23 cellular contexts compared by ENCODE assay signal in genomic region chr16:56264609-56264972, GRCh38.
A peak's percentile ranks its signal among the peaks of the same experiment; 100 is the strongest.
DNase-seq lines count a peak whose midpoint lies in the region; ATAC-seq and TF ChIP-seq lines count a peak whose summit lies in the region.
"Had no signal": no experiment of that assay in that cellular context is flagged by ENCODE, and none has a peak within 500 bp of the region (broad histone marks: within the 10 kb centered on the region; RNA-seq: fewer than 3 reads in every experiment).

No MANE protein-coding gene starts in this region.

- peaks cover 16% of the 10 kb centered on the region for H3K4me1 Mint-ChIP-seq in chondrocyte (ENCODE audit: low read depth)

- H3K79me2 ChIP-seq in SK-N-SH (ENCODE audit: insufficient read depth) = no peaks in the 10 kb centered on the region

- TF ChIP-seq RAD21 in liver (IDR thresholded peaks at IDR 0.05) = no peak
- TF ChIP-seq RAD21 in SK-N-SH (IDR thresholded peaks at IDR 0.05; ENCODE audit: low read length) = no peak

- H3K4me1 ChIP-seq in cardiac muscle cell (ENCODE audit: low read depth) = peaks cover 21% of the 10 kb centered on the region
- peaks cover 15 to 59% (median 43%) of the 10 kb centered on the region in 4 donors for H3K4me1 ChIP-seq in liver (ENCODE audit: control insufficient read depth in 4 of 4, insufficient read depth in 4 of 4, low read length in 3 of 4)
- H3K4me1 ChIP-seq in SK-N-SH (ENCODE audit: control insufficient read depth in 1 of 2, insufficient read depth in 2 of 2, low read depth in 1 of 2, low read length in 1 of 2) = peaks cover 0 to 85% of the 10 kb centered on the region in 2 experiments; a peak in 2 of 4 replicates
- H3K4me1 ChIP-seq: adrenal gland had no signal

- ATAC-seq in Right ventricle myocardium inferior (no peak), GM18502 (IDR thresholded peaks at IDR 0.05; ENCODE audit: poor library complexity, unreplicated experiment) (no peak)
- ATAC-seq: PC-3 had no signal

- WGBS in liver = 71% methylated on average over 2 of the region's 2 CpGs
- WGBS in SK-N-SH (ENCODE audit: low lambda C conversion rate) = 29% methylated on average over 2 of the region's 2 CpGs

- H3K27ac ChIP-seq in cardiac muscle cell (peak overlapping the region; percentile 70), liver (ENCODE audit: low read depth in 1 of 2, low read length in 2 of 2) (peak overlapping the region; percentile 87 to 97), substantia nigra (ENCODE audit: low read depth, low read length, poor library complexity, severe bottlenecking) (peak overlapping the region; percentile 98), SK-N-SH (ENCODE audit: low read depth in 2 of 2, low read length in 1 of 2) (peak overlapping the region in 1 of 2 experiments; percentile 93; a peak in 2 of 4 replicates)
- H3K27ac ChIP-seq: adrenal gland, brain microvascular endothelial cell had no signal

- H3K36me3 ChIP-seq in cardiac muscle cell = no peaks in the 10 kb centered on the region
- H3K36me3 ChIP-seq in liver (ENCODE audit: control insufficient read depth in 4 of 4, insufficient read depth in 3 of 4, low read depth in 1 of 4, low read length in 3 of 4) = no peaks in the 10 kb centered on the region
- no peaks in the 10 kb centered on the region for H3K36me3 ChIP-seq in SK-N-SH (replicated peaks in 1 of 2; ENCODE audit: control insufficient read depth in 1 of 2, insufficient read depth in 2 of 2, low read length in 1 of 2)
- H3K36me3 ChIP-seq: adrenal gland, brain microvascular endothelial cell had no signal

- H3K27ac Mint-ChIP-seq in chondrocyte (ENCODE audit: unreplicated experiment) = peak overlapping the region; percentile 27
- H3K27ac Mint-ChIP-seq: mesothelial cell of epicardium; natural killer cell treated with Interleukin-12 subunit alpha and Interleukin-12 subunit beta and Interleukin-15 and Interleukin-18, amount 100 ng/mL, for 72 hours had no signal

- H3K4me2 ChIP-seq in SK-N-SH = no peak overlapping the region

- no peak overlapping the region for H2AFZ ChIP-seq in SK-N-SH (ENCODE audit: low read depth)

- no peak for TF ChIP-seq EP300 in SK-N-SH (IDR thresholded peaks at IDR 0.05; ENCODE audit: borderline replicate concordance in 1 of 2, low read depth in 1 of 2, low read length in 1 of 2)

- H3K4me3 ChIP-seq in cardiac muscle cell (no peak overlapping the region), liver (ENCODE audit: low read depth in 1 of 3, low read length in 3 of 3) (no peak overlapping the region), SK-N-SH (ENCODE audit: low read depth in 2 of 2, low read length in 1 of 2) (no peak overlapping the region)
- H3K4me3 ChIP-seq: adrenal gland had no signal

- no peaks in the 10 kb centered on the region for H3K27me3 Mint-ChIP-seq in chondrocyte (ENCODE audit: low read depth)

- TF ChIP-seq CTCF in cardiac muscle cell (IDR thresholded peaks at IDR 0.05; ENCODE audit: low read depth, low read length) (no peak), chondrocyte (IDR thresholded peaks at IDR 0.05) (no peak), liver (IDR thresholded peaks at IDR 0.05; ENCODE audit: low read depth, low read length, missing input control) (no peak), SK-N-SH (IDR thresholded peaks at IDR 0.05) (no peak)

- H3K27me3 ChIP-seq in cardiac muscle cell (no peaks in the 10 kb centered on the region), liver (ENCODE audit: control insufficient read depth in 4 of 4, insufficient read depth in 4 of 4, low read length in 3 of 4) (no peaks in the 10 kb centered on the region), SK-N-SH (ENCODE audit: insufficient read depth) (no peaks in the 10 kb centered on the region)
- H3K27me3 ChIP-seq: adrenal gland, brain microvascular endothelial cell had no signal

- H3K9ac ChIP-seq in liver (ENCODE audit: low read depth in 1 of 2, low read length in 2 of 2) (no peak overlapping the region), SK-N-SH (no peak overlapping the region)

- H3K9me3 ChIP-seq in cardiac muscle cell (ENCODE audit: low read depth) (no peaks in the 10 kb centered on the region), liver (ENCODE audit: control insufficient read depth in 4 of 4, low read length in 3 of 4) (no peaks in the 10 kb centered on the region), SK-N-SH (no peaks in the 10 kb centered on the region)
- H3K9me3 ChIP-seq: adrenal gland had no signal

- intact Hi-C loops in Right ventricle myocardium inferior (cut with DNase I) = no loop called here

- CTCF ChIA-PET in SK-N-SH (lab: Yijun Ruan, JAX) = interaction anchor here (1.3 to 3.9 kb wide), 10 partner anchors 11 to 92 kb away, joined by 4 to 20 read pairs (median 5); partner anchors contain the start of gene GNAO1

- DNase-seq in cardiac muscle cell (ENCODE audit: low read depth in 1 of 2, low spot score in 1 of 2) = no peak
- DNase-seq in Right ventricle myocardium inferior (ENCODE audit: missing footprints) = no peak
- no peak for DNase-seq in chondrocyte (ENCODE audit: low spot score)
- no peak for DNase-seq in substantia nigra (lab: John Stamatoyannopoulos, UW)
- DNase-seq in islet precursor cell = no peak
- DNase-seq in SK-N-SH = no peak
- DNase-seq: 8988T; activated CD8-positive, alpha-beta memory T cell treated with anti-CD3 and anti-CD28 coated beads for 24 hours; activated naive CD4-positive, alpha-beta T cell; activated T-cell treated with anti-CD3 and anti-CD28 coated beads, Interleukin-2, amount 50 U/mL, for 1 hour; AML-193; GOT3; KG1; NCI-H510A treated with DMSO at 0.1 percent for 48 hours; PC-3; SIG-M5; stimulated activated CD4-positive, alpha-beta T cell treated with anti-CD3 and anti-CD28 coated beads, Interleukin-15, amount 100 ng/mL, for 24 hours had no signal

- no peaks in the 10 kb centered on the region for H4K20me1 ChIP-seq in SK-N-SH (ENCODE audit: insufficient read depth)

- H3F3A ChIP-seq in SK-N-SH (replicated peaks; ENCODE audit: insufficient read depth) = no peaks in the 10 kb centered on the region

- no peaks in the 10 kb centered on the region for H3K9me2 ChIP-seq in SK-N-SH

- H3K4me3 Mint-ChIP-seq in chondrocyte (ENCODE audit: unreplicated experiment) = no peak overlapping the region
- H3K4me3 Mint-ChIP-seq: mesothelial cell of epicardium; natural killer cell treated with Interleukin-12 subunit alpha and Interleukin-12 subunit beta and Interleukin-15 and Interleukin-18, amount 100 ng/mL, for 72 hours had no signal

- POLR2A ChIA-PET in SK-N-SH (lab: Yijun Ruan, JAX) = interaction anchor here (0.6 to 2.5 kb wide), 6 partner anchors 7 to 162 kb away, joined by 3 to 8 read pairs (median 5); partner anchors contain the start of gene GNAO1

- no peaks in the 10 kb centered on the region for H3K9me3 Mint-ChIP-seq in chondrocyte (ENCODE audit: low read depth)
- H3K9me3 Mint-ChIP-seq: mesothelial cell of epicardium; natural killer cell treated with Interleukin-12 subunit alpha and Interleukin-12 subunit beta and Interleukin-15 and Interleukin-18, amount 100 ng/mL, for 72 hours had no signal

- H3K36me3 Mint-ChIP-seq in chondrocyte (ENCODE audit: low read depth) = no peaks in the 10 kb centered on the region
- H3K36me3 Mint-ChIP-seq: mesothelial cell of epicardium; natural killer cell treated with Interleukin-12 subunit alpha and Interleukin-12 subunit beta and Interleukin-15 and Interleukin-18, amount 100 ng/mL, for 72 hours had no signal

TF ChIP-seq in liver, 16 proteins besides CTCF, POLR2A, EP300 and RAD21:
- no peak for TF ChIP-seq SP1 (IDR thresholded peaks at IDR 0.05)
- TF ChIP-seq YY1 (IDR thresholded peaks at IDR 0.05) = no peak
- no peak for TF ChIP-seq FOXA2 (IDR thresholded peaks at IDR 0.05)

TF ChIP-seq in SK-N-SH, 30 proteins besides CTCF, POLR2A, EP300 and RAD21:
- no peak for TF ChIP-seq NRF1 (IDR thresholded peaks at IDR 0.05; ENCODE audit: low read depth, low read length)
- no peak for TF ChIP-seq ZBTB33 (IDR thresholded peaks at IDR 0.05; ENCODE audit: borderline replicate concordance, low read depth)
